In genomic region chr16:79082955-79083354, GRCh38 we compare ENCODE assay signal across 20 cellular contexts.
"Had no signal": no experiment of that assay in that cellular context is flagged by ENCODE, and none has a peak within 500 bp of the region (broad histone marks: within the 10 kb centered on the region; RNA-seq: fewer than 3 reads in every experiment).

No MANE protein-coding gene starts in this region.

- H3K27me3 ChIP-seq: esophagus squamous epithelium, left lung, neutrophil, suprapubic skin had no signal

- H2AFZ ChIP-seq: parathyroid adenoma had no signal

- H3K36me3 ChIP-seq: esophagus squamous epithelium, left lung, neutrophil, suprapubic skin had no signal

- H3K9me3 ChIP-seq: esophagus squamous epithelium, left lung, neutrophil, suprapubic skin had no signal

- H3K9me3 Mint-ChIP-seq: activated naive CD4-positive, alpha-beta T cell treated with anti-CD3 and anti-CD28 coated beads, Interleukin-2, amount 50 U/mL, for 24 hours; activated T-cell treated with anti-CD3 and anti-CD28 coated beads, Interleukin-2, amount 50 U/mL, for 4 hours; central memory CD8-positive, alpha-beta T cell; T-helper 1 cell treated with Interleukin-12 subunit alpha and Interleukin-12 subunit beta and Interleukin-4 antibody, amounts not matched to agents 30 μg/mL and 1 μg/mL, for 36 hours had no signal

- H3K79me2 ChIP-seq: parathyroid adenoma had no signal

- DNase-seq: activated CD4-positive, alpha-beta T cell treated with anti-CD3 and anti-CD28 coated beads for 4 hours; activated T-cell treated with anti-CD3 and anti-CD28 coated beads, Interleukin-2, amount 50 U/mL, for 4 hours; amygdala; cortex of kidney; effector CD4-positive, alpha-beta T cell; esophagus squamous epithelium; hippocampal formation; kidney; left lung; naive B cell; stimulated activated CD4-positive, alpha-beta T cell treated with anti-CD3 and anti-CD28 coated beads, Interleukin-2, amount 100 ng/mL, for 24 hours; stimulated activated naive CD4-positive, alpha-beta T cell treated with Interleukin-2 at 50 U/mL for 16 hours; trophoblast cell had no signal

- H3K27ac Mint-ChIP-seq: activated naive CD4-positive, alpha-beta T cell treated with anti-CD3 and anti-CD28 coated beads, Interleukin-2, amount 50 U/mL, for 24 hours; brain; T-helper 1 cell treated with Interleukin-12 subunit alpha and Interleukin-12 subunit beta and Interleukin-4 antibody, amounts not matched to agents 30 μg/mL and 1 μg/mL, for 36 hours had no signal

- H3K9ac ChIP-seq: parathyroid adenoma had no signal

- H3K27ac ChIP-seq: esophagus squamous epithelium, left lung, neutrophil, parathyroid adenoma, suprapubic skin had no signal

- H3K4me1 ChIP-seq: esophagus squamous epithelium, parathyroid adenoma, suprapubic skin had no signal

- H3K36me3 Mint-ChIP-seq: activated naive CD4-positive, alpha-beta T cell treated with anti-CD3 and anti-CD28 coated beads, Interleukin-2, amount 50 U/mL, for 24 hours; brain had no signal

- H3K27me3 Mint-ChIP-seq: activated naive CD4-positive, alpha-beta T cell treated with anti-CD3 and anti-CD28 coated beads, Interleukin-2, amount 50 U/mL, for 24 hours; central memory CD8-positive, alpha-beta T cell; naive B cell had no signal

- ATAC-seq: left lung had no signal

- H3K4me3 ChIP-seq: esophagus squamous epithelium, left lung, suprapubic skin had no signal

- H3K4me3 Mint-ChIP-seq: activated naive CD4-positive, alpha-beta T cell treated with anti-CD3 and anti-CD28 coated beads, Interleukin-2, amount 50 U/mL, for 24 hours; activated T-cell treated with anti-CD3 and anti-CD28 coated beads, Interleukin-2, amount 50 U/mL, for 4 hours; brain; central memory CD8-positive, alpha-beta T cell; T-helper 1 cell treated with Interleukin-12 subunit alpha and Interleukin-12 subunit beta and Interleukin-4 antibody, amounts not matched to agents 30 μg/mL and 1 μg/mL, for 36 hours had no signal
